8 cellular contexts compared by ENCODE assay signal in genomic region chr14:61695695-61696527, GRCh38. TPM values are rescaled to one million over a fixed set of nuclear protein-coding genes. Genes with fewer than 3 reads are reported as not detected.
DNase-seq lines count a peak whose midpoint lies in the region; ATAC-seq and TF ChIP-seq lines count a peak whose summit lies in the region.

No MANE protein-coding gene starts in this region.

- POLR2A ChIA-PET in HCT116 (lab: Charles Lee): interaction anchor here (0.7 to 1.5 kb wide), 17 partner anchors 10 to 235 kb away, joined by 3 to 9 read pairs (median 4); no protein-coding TSS in a partner anchor

- in situ Hi-C loops in astrocyte of the cerebellum (cut with HindIII; ENCODE audit: low sequenced_read_pairs): no loop called here

- no peak overlapping the region for H2AFZ ChIP-seq in HCT116 (ENCODE audit: low read depth, low read length, poor library complexity, severe bottlenecking)

- H3K27ac Mint-ChIP-seq in T-helper 2 cell treated with Interferon-gamma antibody and Interleukin-4, amounts not matched to agents 5 μg/mL and 100 μg/mL, for 36 hours: peak overlapping the region; percentile 96

- no peak for TF ChIP-seq EP300 in sigmoid colon (IDR thresholded peaks at IDR 0.05)

- ATAC-seq in HCT116: peak; percentile 44
- no peak for ATAC-seq in HG02981 (IDR thresholded peaks at IDR 0.05; ENCODE audit: unreplicated experiment)

- no CpG with 5 or more reads among the region's 70 CpGs for WGBS in iPS DF 6.9 (ENCODE audit: insufficient coverage, insufficient read length)
- WGBS in sigmoid colon, 2 donors: 0% methylated on average over 70 of the region's 70 CpGs

- DNase-seq in DMS79 treated with DMSO at 0.1 percent for 48 hours (lab: John Stamatoyannopoulos, UW) (peak; percentile 66), HCT116 (ENCODE audit: low read depth, low spot score) (no peak), NCI-H1417 (lab: John Stamatoyannopoulos, UW) (peak; percentile 67 to 96 (median 93)), astrocyte of the cerebellum (ENCODE audit: low read depth) (no peak), iPS DF 6.9 (ENCODE audit: low read depth, low spot score) (no peak), sigmoid colon (peak; percentile 80)
- DNase-seq in T-helper 2 cell treated with Interferon-gamma antibody and Interleukin-4, amounts not matched to agents 5 μg/mL and 100 μg/mL, for 36 hours (ENCODE audit: low spot score): peak; percentile 68

- H3K4me2 ChIP-seq in HCT116 (ENCODE audit: low read length): peak overlapping the region; percentile 65

- H3K27me3 ChIP-seq in HCT116 (ENCODE audit: insufficient read depth, low read length) (no peaks in the 10 kb centered on the region), iPS DF 6.9 (ENCODE audit: control insufficient read depth, insufficient read depth, low read length) (no peaks in the 10 kb centered on the region), sigmoid colon (no peaks in the 10 kb centered on the region)

- H3K27me3 Mint-ChIP-seq in T-helper 2 cell treated with Interferon-gamma antibody and Interleukin-4, amounts not matched to agents 5 μg/mL and 100 μg/mL, for 36 hours (ENCODE audit: low read depth): no peaks in the 10 kb centered on the region

- no peaks in the 10 kb centered on the region for H3K9me2 ChIP-seq in HCT116 (ENCODE audit: insufficient read depth)

- H4K20me1 ChIP-seq in HCT116 (ENCODE audit: insufficient read depth): peaks cover 26% of the 10 kb centered on the region; the same call in 1 of the 2 replicates

- peaks cover 1% of the 10 kb centered on the region for H3K9me3 Mint-ChIP-seq in T-helper 2 cell treated with Interferon-gamma antibody and Interleukin-4, amounts not matched to agents 5 μg/mL and 100 μg/mL, for 36 hours

- peak overlapping the region; percentile 92 for H3K9ac ChIP-seq in HCT116 (ENCODE audit: low read length)

- H3K4me3 ChIP-seq in HCT116 (replicated peaks in 1 of 2; ENCODE audit: low read depth in 1 of 2, low read length in 2 of 2) (peak overlapping the region; percentile 88 to 95), astrocyte of the cerebellum (ENCODE audit: low read depth, low read length) (peak overlapping the region; percentile 82), iPS DF 6.9 (ENCODE audit: low read length) (peak overlapping the region; percentile 99), sigmoid colon (peak overlapping the region; percentile 72 to 94 (median 90))

- H3K9me3 ChIP-seq in HCT116 (ENCODE audit: control insufficient read depth in 1 of 2, insufficient read depth in 1 of 2, low read depth in 1 of 2, low read length in 2 of 2): no peaks in the 10 kb centered on the region
- no peaks in the 10 kb centered on the region for H3K9me3 ChIP-seq in iPS DF 6.9 (ENCODE audit: control insufficient read depth, insufficient read depth, low read length)
- no peaks in the 10 kb centered on the region for H3K9me3 ChIP-seq in sigmoid colon

- H3K4me1 ChIP-seq in HCT116 (ENCODE audit: control insufficient read depth in 1 of 2, insufficient read depth in 2 of 2, low read length in 2 of 2) (peaks cover 11 to 33% of the 10 kb centered on the region in 2 experiments; a peak in 3 of 4 replicates), iPS DF 6.9 (ENCODE audit: control insufficient read depth, insufficient read depth, low read length) (no peaks in the 10 kb centered on the region; the same call in 1 of the 2 replicates), sigmoid colon (peaks cover 0 to 40% (median 28%) of the 10 kb centered on the region in 4 donors)

- TF ChIP-seq POLR2A in HCT116 (IDR thresholded peaks at IDR 0.05; ENCODE audit: borderline replicate concordance, extremely low read depth, insufficient read depth, insufficient read length) (no peak), sigmoid colon (IDR thresholded peaks at IDR 0.05) (no peak)

- no peaks in the 10 kb centered on the region for H3K36me3 ChIP-seq in HCT116 (ENCODE audit: control insufficient read depth in 1 of 2, insufficient read depth in 2 of 2, low read length in 2 of 2)
- H3K36me3 ChIP-seq in iPS DF 6.9 (ENCODE audit: control insufficient read depth, insufficient read depth, low read length): no peaks in the 10 kb centered on the region
- no peaks in the 10 kb centered on the region for H3K36me3 ChIP-seq in sigmoid colon

- H3K4me3 Mint-ChIP-seq in T-helper 2 cell treated with Interferon-gamma antibody and Interleukin-4, amounts not matched to agents 5 μg/mL and 100 μg/mL, for 36 hours: peak overlapping the region; percentile 98

- no peak for TF ChIP-seq CTCF in HCT116 (IDR thresholded peaks at IDR 0.05 in 2 of 3, conservative IDR thresholded peaks at IDR 0.05 in 1 of 3; ENCODE audit: borderline replicate concordance in 1 of 3, insufficient read depth in 1 of 3, low read depth in 2 of 3, low read length in 2 of 3)
- TF ChIP-seq CTCF in astrocyte of the cerebellum (IDR thresholded peaks at IDR 0.05; ENCODE audit: low read depth, low read length, missing control alignments): no peak
- TF ChIP-seq CTCF in sigmoid colon (IDR thresholded peaks at IDR 0.05): no peak

- intact Hi-C loops in HCT116 (cut with micrococcal nuclease) (loop anchor here (2.0 kb wide), 1 partner anchor 133 kb away; no protein-coding TSS in a partner anchor), sigmoid colon (cut with DNase I) (loop anchor here (2.0 to 10.0 kb wide), 4 partner anchors 55 to 221 kb away; partner anchors contain the start of gene SNAPC1)

- H3K27ac ChIP-seq in HCT116 (ENCODE audit: low read depth, low read length) (peak overlapping the region; percentile 92), iPS DF 6.9 (ENCODE audit: low read length) (peak overlapping the region; percentile 59), sigmoid colon (peak overlapping the region; percentile 89 to 99 (median 92))

- CTCF ChIA-PET in HCT116 (lab: Charles Lee): no interaction called here

- no TSS peak for BruUV-seq in HCT116 (replicated peaks; lab: Mats Ljungman, UMichigan)

- H3K79me2 ChIP-seq in HCT116 (ENCODE audit: insufficient read depth, low read length): peaks cover 55% of the 10 kb centered on the region

- RAD21 ChIA-PET in HCT116 (lab: Charles Lee; ENCODE audit: low non-redundant PET in 1 of 2, low total read pairs in 2 of 2, uncharacterized antibody in 2 of 2, unreplicated experiment in 2 of 2): interaction anchor here (0.6 kb wide), 2 partner anchors 11 to 220 kb away, joined by 3 read pairs; no protein-coding TSS in a partner anchor

- no peak for TF ChIP-seq RAD21 in HCT116 (IDR thresholded peaks at IDR 0.05; ENCODE audit: low read depth)

- H3K4me1 Mint-ChIP-seq in T-helper 2 cell treated with Interferon-gamma antibody and Interleukin-4, amounts not matched to agents 5 μg/mL and 100 μg/mL, for 36 hours (ENCODE audit: low read depth): peaks cover 42% of the 10 kb centered on the region

- H3K36me3 Mint-ChIP-seq in T-helper 2 cell treated with Interferon-gamma antibody and Interleukin-4, amounts not matched to agents 5 μg/mL and 100 μg/mL, for 36 hours (ENCODE audit: low read depth): peaks cover 27% of the 10 kb centered on the region

TF ChIP-seq in HCT116, 20 proteins besides CTCF, POLR2A, EP300 and RAD21:
- TF ChIP-seq YY1 (IDR thresholded peaks at IDR 0.05; ENCODE audit: extremely low read depth, insufficient replicate concordance, low read depth, low read length) (peak; percentile 54), ZFX (IDR thresholded peaks at IDR 0.05) (peak; percentile 86), FOSL1 (IDR thresholded peaks at IDR 0.05; ENCODE audit: low read depth) (no peak)

RNA-seq across cellular contexts. Expression of gene HIF1A, which starts 0.6 kb away (rescaled TPM):
- 113 TPM for total RNA-seq in HCT116 (2021; ENCODE audit: unreplicated experiment)
- polyA plus RNA-seq in HCT116 (2012): 38.1 and 52.7 TPM in 2 replicates
- total RNA-seq in sigmoid colon: 10 to 100 TPM; 49.7 to 84.0 (median 67.0) TPM
- polyA plus RNA-seq in sigmoid colon: 10 to 100 TPM; 31.8 to 74.3 (median 50.9) TPM

Comparison
In these comparisons a context has a peak if more than half of its experiments do, and no peak if none do; other contexts are left out.
1. DNase-seq: peak in DMS79 treated with DMSO at 0.1 percent for 48 hours (single experiment), NCI-H1417 (3 of 3), T-helper 2 cell treated with Interferon-gamma antibody and Interleukin-4, amounts not matched to agents 5 μg/mL and 100 μg/mL, for 36 hours (single experiment) and sigmoid colon (single experiment); none in HCT116 (single experiment), astrocyte of the cerebellum (single experiment) and iPS DF 6.9 (single experiment).
2. Peak in every context shown above with its lines, with median percentiles within 50 percentile points of each other: H3K27ac ChIP-seq and H3K4me3 ChIP-seq.